1 cellular context compared by ENCODE assay signal in genomic region chr5:6090079-6090654, GRCh38.
TF ChIP-seq lines count a peak whose summit lies in the region.

No MANE protein-coding gene starts in this region.

TF ChIP-seq in GM12878, 131 proteins besides CTCF, POLR2A, EP300 and RAD21 (continued from another document):
- TF ChIP-seq CEBPZ (IDR thresholded peaks at IDR 0.05; ENCODE audit: low read depth, low read length), result no peak
- no peak for TF ChIP-seq LARP7 (IDR thresholded peaks at IDR 0.05)
- no peak for TF ChIP-seq POLR2AphosphoS5 (IDR thresholded peaks at IDR 0.05; ENCODE audit: low read length)
- no peak for TF ChIP-seq ZNF622 (IDR thresholded peaks at IDR 0.05)
- no peak for TF ChIP-seq PML (IDR thresholded peaks at IDR 0.05; ENCODE audit: low read length)
- TF ChIP-seq SKIL (IDR thresholded peaks at IDR 0.05; ENCODE audit: low read depth, poor library complexity, severe bottlenecking), result no peak
- TF ChIP-seq ATF3 (IDR thresholded peaks at IDR 0.05; ENCODE audit: borderline replicate concordance, extremely low read depth, low read depth, low read length), result no peak
- no peak for TF ChIP-seq SRF (IDR thresholded peaks at IDR 0.05; ENCODE audit: low read depth in 2 of 2, low read length in 2 of 2)
- no peak for TF ChIP-seq CBX5 (IDR thresholded peaks at IDR 0.05; ENCODE audit: low read depth)
- no peak for TF ChIP-seq PAX8 (IDR thresholded peaks at IDR 0.05)
- TF ChIP-seq IKZF2 (IDR thresholded peaks at IDR 0.05), result peak; percentile 61 to 74; a peak in 3 of 4 replicates
- TF ChIP-seq MXI1 (IDR thresholded peaks at IDR 0.05; ENCODE audit: low read depth, low read length), result no peak
- no peak for TF ChIP-seq TBL1XR1 (IDR thresholded peaks at IDR 0.05; ENCODE audit: low read depth, low read length)
- no peak for TF ChIP-seq KDM1A (IDR thresholded peaks at IDR 0.05; ENCODE audit: borderline replicate concordance)
- TF ChIP-seq SPI1 (IDR thresholded peaks at IDR 0.05; ENCODE audit: borderline replicate concordance, insufficient read depth, low read depth, low read length), result peak; percentile 77; the same call in 1 of the 2 replicates
- peak; percentile 62 for TF ChIP-seq IKZF1 (conservative IDR thresholded peaks at IDR 0.05)
- TF ChIP-seq SIN3A (IDR thresholded peaks at IDR 0.05; ENCODE audit: low read depth, low read length), result no peak
- TF ChIP-seq HDGF (IDR thresholded peaks at IDR 0.05), result no peak
- TF ChIP-seq RB1 (IDR thresholded peaks at IDR 0.05; ENCODE audit: borderline replicate concordance), result no peak
- no peak for TF ChIP-seq SMAD5 (IDR thresholded peaks at IDR 0.05; ENCODE audit: low read depth)
- TF ChIP-seq ZNF207 (IDR thresholded peaks at IDR 0.05; ENCODE audit: borderline replicate concordance), result no peak
- TF ChIP-seq MEF2A (IDR thresholded peaks at IDR 0.05; ENCODE audit: insufficient read depth, low read depth, low read length), result no peak
- no peak for TF ChIP-seq RBBP5 (conservative IDR thresholded peaks at IDR 0.05)
- TF ChIP-seq ZBED1 (IDR thresholded peaks at IDR 0.05; ENCODE audit: borderline replicate concordance), result no peak
- TF ChIP-seq RCOR1 (conservative IDR thresholded peaks at IDR 0.05; ENCODE audit: low read depth, low read length), result no peak
- no peak for TF ChIP-seq BCLAF1 (IDR thresholded peaks at IDR 0.05)
- no peak for TF ChIP-seq CHD1 (IDR thresholded peaks at IDR 0.05; ENCODE audit: low read depth, low read length)
- TF ChIP-seq SMC3 (IDR thresholded peaks at IDR 0.05; ENCODE audit: borderline replicate concordance, low read length), result no peak
- no peak for TF ChIP-seq ZNF217 (IDR thresholded peaks at IDR 0.05)
- no peak for TF ChIP-seq CBX3 (IDR thresholded peaks at IDR 0.05; ENCODE audit: borderline replicate concordance, low read depth)
- 0 out of 2 replicates have a peak, but pooled peaks have one; percentile 28 for TF ChIP-seq MLLT1 (IDR thresholded peaks at IDR 0.05)
- TF ChIP-seq SMARCA5 (IDR thresholded peaks at IDR 0.05), result no peak
- no peak for TF ChIP-seq ZBTB4 (CRISPR knock-in tag; IDR thresholded peaks at IDR 0.05)
- TF ChIP-seq ZNF384 (IDR thresholded peaks at IDR 0.05; ENCODE audit: borderline replicate concordance, low read depth, low read length), result no peak
- TF ChIP-seq FOXM1 (IDR thresholded peaks at IDR 0.05; ENCODE audit: low read depth, low read length), result no peak
- TF ChIP-seq STAT1 (conservative IDR thresholded peaks at IDR 0.05), result no peak
